In the genomic region with DNA sequence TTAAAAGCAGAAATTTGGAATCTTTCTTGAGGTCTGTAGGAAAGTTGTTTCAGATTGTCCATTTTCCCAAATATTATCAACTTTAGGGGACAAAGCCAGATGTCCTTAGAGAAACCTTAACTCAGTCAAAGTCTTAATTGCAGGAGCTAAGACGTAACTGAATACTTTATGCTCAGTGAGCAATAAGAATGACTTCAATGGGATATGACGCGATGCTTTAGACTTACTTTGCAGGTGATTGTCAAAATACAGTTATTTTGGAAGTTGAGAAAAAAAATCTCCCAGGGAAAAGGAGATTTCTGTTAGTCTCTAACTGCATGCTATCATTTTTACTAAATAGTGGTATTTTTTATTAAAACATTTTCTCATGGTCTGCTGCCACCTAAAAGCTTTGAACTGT, we compare ENCODE assay signal across 29 cellular contexts.
"Had no signal": no experiment of that assay in that cellular context is flagged by ENCODE, and none has a peak within 500 bp of the region (broad histone marks: within the 10 kb centered on the region; RNA-seq: fewer than 3 reads in every experiment).

No MANE protein-coding gene starts in this region.

- DNase-seq: stimulated activated CD4-positive, alpha-beta T cell treated with anti-CD3 and anti-CD28 coated beads, Interleukin-2, amount 100 ng/mL, for 48 hours; stimulated activated CD4-positive, alpha-beta T cell treated with anti-CD3 and anti-CD28 coated beads, Interleukin-4, amount 100 ng/mL, for 1 hour; stimulated activated CD4-positive, alpha-beta T cell treated with anti-CD3 and anti-CD28 coated beads, Interleukin-4, amount 100 ng/mL, for 24 hours; stimulated activated CD4-positive, alpha-beta T cell treated with anti-CD3 and anti-CD28 coated beads, Interleukin-4, amount 100 ng/mL, for 4 hours; stimulated activated CD8-positive, alpha-beta memory T cell treated with anti-CD3 and anti-CD28 coated beads, Interleukin-4, amount 100 ng/mL, for 48 hours; stimulated activated naive B cell treated with anti-CD40 and anti-IgM and Interleukin-4, amounts not matched to agents 10 μg/mL and 1 μg/mL and 100 μg/mL, for 72 hours; stimulated activated naive CD4-positive, alpha-beta T cell; stimulated activated naive CD4-positive, alpha-beta T cell treated with Interleukin-2 at 50 U/mL for 16 hours; stimulated activated naive CD8-positive, alpha-beta T cell treated with anti-CD3 and anti-CD28 coated beads, Interleukin-15, amount 100 ng/mL, for 72 hours; stimulated activated naive CD8-positive, alpha-beta T cell treated with anti-CD3 and anti-CD28 coated beads, Interleukin-15, Interleukin-2, amounts not matched to agents 100 U/mL and 50 U/mL, for 24 hours; stomach; substantia nigra; testis; thyroid gland; tibial artery; transverse colon; trophoblast cell; upper lobe of left lung; upper lobe of right lung; uterus had no signal

- H3K4me3 ChIP-seq: stomach, suprapubic skin, testis, thoracic aorta, thyroid gland, tibial artery, tibial nerve, transverse colon, upper lobe of left lung, upper lobe of right lung, uterus, vagina had no signal

- H3K27me3 ChIP-seq: stomach, suprapubic skin, testis, thyroid gland, tibial artery, tibial nerve, transverse colon, upper lobe of left lung, upper lobe of right lung, uterus, vagina had no signal

- H3K27ac ChIP-seq: stomach, suprapubic skin, testis, thoracic aorta, thyroid gland, tibial artery, tibial nerve, transverse colon, upper lobe of left lung, upper lobe of right lung, uterus, vagina had no signal

- ATAC-seq: stimulated activated effector memory CD8-positive, alpha-beta T cell treated with anti-CD3 and anti-CD28 coated beads, Interleukin-12 subunit alpha, Interleukin-12 subunit beta, amount 100 ng/mL, for 72 hours; stimulated activated memory B cell treated with anti-CD40 and anti-IgM and Interleukin-4, amounts not matched to agents 10 μg/mL and 1 μg/mL and 100 μg/mL, for 72 hours; stimulated activated naive B cell treated with anti-CD40 and anti-IgM and Interleukin-4, amounts not matched to agents 10 μg/mL and 1 μg/mL and 100 μg/mL, for 72 hours; stimulated activated naive CD8-positive, alpha-beta T cell treated with anti-CD3 and anti-CD28 coated beads, Interleukin-15, amount 100 ng/mL, for 72 hours; stimulated activated naive CD8-positive, alpha-beta T cell treated with anti-CD3 and anti-CD28 coated beads, Interleukin-15, Interleukin-2, amounts not matched to agents 100 U/mL and 50 U/mL, for 24 hours; upper lobe of right lung had no signal

- H3K9me3 Mint-ChIP-seq: type B pancreatic cell had no signal

- H3K27ac Mint-ChIP-seq: stimulated activated effector memory CD8-positive, alpha-beta T cell treated with anti-CD3 and anti-CD28 coated beads, Interleukin-12 subunit alpha, Interleukin-12 subunit beta, amount 100 ng/mL, for 72 hours; stimulated activated memory B cell treated with anti-CD40 and anti-IgM and Interleukin-4, amounts not matched to agents 10 μg/mL and 1 μg/mL and 100 μg/mL, for 72 hours; stimulated activated naive B cell treated with anti-CD40 and anti-IgM and Interleukin-4, amounts not matched to agents 10 μg/mL and 1 μg/mL and 100 μg/mL, for 72 hours; stimulated activated naive CD8-positive, alpha-beta T cell treated with anti-CD3 and anti-CD28 coated beads, Interleukin-15, amount 100 ng/mL, for 72 hours; stimulated activated naive CD8-positive, alpha-beta T cell treated with anti-CD3 and anti-CD28 coated beads, Interleukin-15, Interleukin-2, amounts not matched to agents 100 ng/mL and 50 ng/mL, for 24 hours; type B pancreatic cell had no signal

- H3K27me3 Mint-ChIP-seq: stimulated activated memory B cell treated with anti-CD40 and anti-IgM and Interleukin-4, amounts not matched to agents 10 μg/mL and 1 μg/mL and 100 μg/mL, for 72 hours; stimulated activated naive B cell treated with anti-CD40 and anti-IgM and Interleukin-4, amounts not matched to agents 10 μg/mL and 1 μg/mL and 100 μg/mL, for 72 hours; stimulated activated naive CD8-positive, alpha-beta T cell treated with anti-CD3 and anti-CD28 coated beads, Interleukin-15, amount 100 ng/mL, for 72 hours; stimulated activated naive CD8-positive, alpha-beta T cell treated with anti-CD3 and anti-CD28 coated beads, Interleukin-15, Interleukin-2, amounts not matched to agents 100 ng/mL and 50 ng/mL, for 24 hours; type B pancreatic cell had no signal

- H3K9me3 ChIP-seq: stomach, suprapubic skin, testis, thoracic aorta, thyroid gland, tibial artery, tibial nerve, transverse colon, upper lobe of left lung, upper lobe of right lung, uterus, vagina had no signal

- FAIRE-seq: urothelium cell line had no signal

- H3K36me3 ChIP-seq: stomach, suprapubic skin, thoracic aorta, thyroid gland, tibial artery, tibial nerve, transverse colon, upper lobe of left lung, upper lobe of right lung, uterus, vagina had no signal

- H3K4me1 Mint-ChIP-seq: stimulated activated effector memory CD8-positive, alpha-beta T cell treated with anti-CD3 and anti-CD28 coated beads, Interleukin-12 subunit alpha, Interleukin-12 subunit beta, amount 100 ng/mL, for 72 hours; stimulated activated memory B cell treated with anti-CD40 and anti-IgM and Interleukin-4, amounts not matched to agents 10 μg/mL and 1 μg/mL and 100 μg/mL, for 72 hours; stimulated activated naive B cell treated with anti-CD40 and anti-IgM and Interleukin-4, amounts not matched to agents 10 μg/mL and 1 μg/mL and 100 μg/mL, for 72 hours; stimulated activated naive CD8-positive, alpha-beta T cell treated with anti-CD3 and anti-CD28 coated beads, Interleukin-15, amount 100 ng/mL, for 72 hours had no signal

- H3K36me3 Mint-ChIP-seq: stimulated activated effector memory CD8-positive, alpha-beta T cell treated with anti-CD3 and anti-CD28 coated beads, Interleukin-12 subunit alpha, Interleukin-12 subunit beta, amount 100 ng/mL, for 72 hours; stimulated activated memory B cell treated with anti-CD40 and anti-IgM and Interleukin-4, amounts not matched to agents 10 μg/mL and 1 μg/mL and 100 μg/mL, for 72 hours; stimulated activated naive B cell treated with anti-CD40 and anti-IgM and Interleukin-4, amounts not matched to agents 10 μg/mL and 1 μg/mL and 100 μg/mL, for 72 hours; type B pancreatic cell had no signal

- H3K4me1 ChIP-seq: stomach, suprapubic skin, testis, thyroid gland, tibial artery, tibial nerve, transverse colon, upper lobe of left lung, upper lobe of right lung, uterus, vagina had no signal

- H3K4me3 Mint-ChIP-seq: stimulated activated effector memory CD8-positive, alpha-beta T cell treated with anti-CD3 and anti-CD28 coated beads, Interleukin-12 subunit alpha, Interleukin-12 subunit beta, amount 100 ng/mL, for 72 hours; stimulated activated memory B cell treated with anti-CD40 and anti-IgM and Interleukin-4, amounts not matched to agents 10 μg/mL and 1 μg/mL and 100 μg/mL, for 72 hours; stimulated activated naive B cell treated with anti-CD40 and anti-IgM and Interleukin-4, amounts not matched to agents 10 μg/mL and 1 μg/mL and 100 μg/mL, for 72 hours; stimulated activated naive CD8-positive, alpha-beta T cell treated with anti-CD3 and anti-CD28 coated beads, Interleukin-15, amount 100 ng/mL, for 72 hours; stimulated activated naive CD8-positive, alpha-beta T cell treated with anti-CD3 and anti-CD28 coated beads, Interleukin-15, Interleukin-2, amounts not matched to agents 100 ng/mL and 50 ng/mL, for 24 hours; type B pancreatic cell had no signal
